In genomic region chrX:143726296-143726695, GRCh38 we compare ENCODE assay signal across 38 cellular contexts. TPM values are rescaled to one million over a fixed set of nuclear protein-coding genes. Genes with fewer than 3 reads are reported as not detected.
"Had no signal": no experiment of that assay in that cellular context is flagged by ENCODE, and none has a peak within 500 bp of the region (broad histone marks: within the 10 kb centered on the region; RNA-seq: fewer than 3 reads in every experiment).

No MANE protein-coding gene starts in this region.

- H3K9me3 ChIP-seq: adrenal gland, body of pancreas had no signal

- ATAC-seq: activated naive CD4-positive, alpha-beta T cell treated with anti-CD3 and anti-CD28 coated beads, Interleukin-2, amount 50 U/mL, for 72 hours; activated naive CD8-positive, alpha-beta T cell treated with anti-CD3 and anti-CD28 coated beads, Interleukin-2, amount 50 U/mL, for 24 hours; activated T-cell treated with anti-CD3 and anti-CD28 coated beads, Interleukin-2, amount 50 U/mL, for 4 hours; activated T-cell treated with anti-CD3 and anti-CD28 coated beads, Interleukin-2, amount 50 U/mL, for 72 hours; activated T-helper 17 cell treated with anti-CD3 and anti-CD28 coated beads, Interleukin-2, amount 50 U/mL, for 72 hours; body of pancreas had no signal

- H3K27me3 ChIP-seq: adrenal gland, ascending aorta, body of pancreas, brain microvascular endothelial cell, breast epithelium, cardiac muscle cell had no signal

- H3K36me3 ChIP-seq: adrenal gland, ascending aorta, brain microvascular endothelial cell, breast epithelium, cardiac muscle cell had no signal

- H3K4me1 ChIP-seq: adrenal gland, ascending aorta, body of pancreas, breast epithelium had no signal

- H3K4me3 ChIP-seq: adrenal gland, ascending aorta, body of pancreas, breast epithelium, cardiac muscle cell had no signal

- DNase-seq: activated effector memory CD4-positive, alpha-beta T cell treated with anti-CD3 and anti-CD28 coated beads, Interleukin-2, amount 50 U/mL, for 16 hours; activated effector memory CD4-positive, alpha-beta T cell treated with Interleukin-2 at 50 U/mL for 16 hours; activated naive CD4-positive, alpha-beta T cell; activated naive CD4-positive, alpha-beta T cell treated with anti-CD3 and anti-CD28 coated beads for 36 hours; activated naive CD4-positive, alpha-beta T cell treated with anti-CD3 and anti-CD28 coated beads, Interleukin-2, amount 10 ng/mL, durations not matched to agents 7 days and 5 days; activated naive CD4-positive, alpha-beta T cell treated with anti-CD3 and anti-CD28 coated beads, Interleukin-2, amount 50 U/mL, for 16 hours; activated naive CD4-positive, alpha-beta T cell treated with Interleukin-2 at 50 U/mL for 16 hours; activated naive CD8-positive, alpha-beta T cell treated with anti-CD3 and anti-CD28 coated beads for 36 hours; activated naive CD8-positive, alpha-beta T cell treated with anti-CD3 and anti-CD28 coated beads, Interleukin-2, amount 10 ng/mL, durations not matched to agents 7 days and 5 days; activated naive CD8-positive, alpha-beta T cell treated with anti-CD3 and anti-CD28 coated beads, Interleukin-2, amount 50 U/mL, for 24 hours; activated T-cell treated with anti-CD3 and anti-CD28 coated beads for 4 hours; activated T-cell treated with anti-CD3 and anti-CD28 coated beads, Interleukin-2, amount 50 U/mL, for 1 hour; activated T-cell treated with anti-CD3 and anti-CD28 coated beads, Interleukin-2, amount 50 U/mL, for 24 hours; activated T-cell treated with anti-CD3 and anti-CD28 coated beads, Interleukin-2, amount 50 U/mL, for 4 hours; activated T-cell treated with anti-CD3 and anti-CD28 coated beads, Interleukin-2, amount 50 U/mL, for 48 hours; activated T-cell treated with anti-CD3 and anti-CD28 coated beads, Interleukin-2, amount 50 U/mL, for 72 hours; adrenal gland; amniotic stem cell; amygdala; anterior cingulate cortex; body of pancreas; brain microvascular endothelial cell; caudate nucleus; central memory CD4-positive, alpha-beta T cell; cerebellar nuclear complex had no signal

- H3K27ac ChIP-seq: adrenal gland, ascending aorta, body of pancreas, brain microvascular endothelial cell, breast epithelium, cardiac muscle cell had no signal

RNA-seq across cellular contexts. Expression of gene SPANXN2, which starts 5.7 kb away (rescaled TPM):
- total RNA-seq: activated naive CD4-positive, alpha-beta T cell treated with anti-CD3 and anti-CD28 coated beads for 36 hours; activated naive CD4-positive, alpha-beta T cell treated with anti-CD3 and anti-CD28 coated beads, Interleukin-2, amount 50 U/mL, for 72 hours; activated naive CD8-positive, alpha-beta T cell treated with anti-CD3 and anti-CD28 coated beads for 36 hours; activated naive CD8-positive, alpha-beta T cell treated with anti-CD3 and anti-CD28 coated beads, Interleukin-2, amount 10 ng/mL, durations not matched to agents 7 days and 5 days; activated T-cell treated with anti-CD3 and anti-CD28 coated beads, Interleukin-2, amount 50 U/mL, for 4 hours; activated T-cell treated with anti-CD3 and anti-CD28 coated beads, Interleukin-2, amount 50 U/mL, for 72 hours; activated T-helper 1 cell treated with anti-CD3 and anti-CD28 coated beads, Interleukin-12 subunit alpha, Interleukin-12 subunit beta, Interleukin-2, Interleukin-4 antibody, amounts not matched to agents 30 ng/mL and 10 ng/mL and 1 ng/mL, durations not matched to agents 14 hours and 24 hours and 36 hours; activated T-helper 17 cell treated with anti-CD3 and anti-CD28 coated beads, Interleukin-2, amount 50 U/mL, for 72 hours; activated T-helper 2 cell treated with anti-CD3 and anti-CD28 coated beads, Interferon-gamma antibody, Interleukin-2, Interleukin-4, amounts not matched to agents 10 μg/mL and 5 μg/mL and 100 μg/mL, durations not matched to agents 14 hours and 24 hours and 36 hours; adrenal gland; ascending aorta; astrocyte; body of pancreas; breast epithelium; bronchial epithelial cell; cardiac muscle cell; cardiac septum; cerebellum; chondrocyte had no signal
- polyA plus RNA-seq: adipose tissue, adrenal gland, cardiac muscle cell had no signal
